Comparison of ENCODE assay signal across 24 cellular contexts in the genomic region with DNA sequence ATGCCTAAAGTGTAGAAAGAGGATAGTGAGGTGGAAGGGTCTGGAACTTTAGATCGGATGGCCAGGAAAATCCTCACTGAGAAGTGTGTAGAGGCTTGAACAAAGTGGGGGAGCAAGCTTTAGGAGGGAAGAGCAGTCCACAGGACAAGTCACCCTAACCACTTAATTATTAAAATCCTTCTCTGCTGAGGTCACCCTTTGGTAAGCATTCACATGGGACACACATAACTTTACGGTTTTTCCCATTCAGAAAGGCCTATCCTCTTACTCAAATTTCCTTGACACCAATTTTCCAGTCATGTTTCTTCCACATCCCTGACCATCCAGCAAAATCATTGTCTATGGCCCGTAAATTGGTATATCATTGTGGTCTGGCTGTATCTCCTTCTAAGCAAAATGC. TPM values are rescaled to one million over a fixed set of nuclear protein-coding genes. Genes with fewer than 3 reads are reported as not detected.
DNase-seq lines count a peak whose midpoint lies in the region; ATAC-seq and FAIRE-seq lines count a peak whose summit lies in the region.
"Had no signal": no experiment of that assay in that cellular context is flagged by ENCODE, and none has a peak within 500 bp of the region (broad histone marks: within the 10 kb centered on the region; RNA-seq: fewer than 3 reads in every experiment).

No MANE protein-coding gene starts in this region.

- H3K36me3 Mint-ChIP-seq in effector memory CD8-positive, alpha-beta T cell (ENCODE audit: insufficient read depth): no peaks in the 10 kb centered on the region

- DNase-seq in EL: peak; percentile 82
- peak; percentile 12 for DNase-seq in RCC 7860 (ENCODE audit: low spot score)
- peak; percentile 4 for DNase-seq in hepatic stellate cell (ENCODE audit: low spot score)
- DNase-seq in HT-29 (ENCODE audit: low spot score): no peak
- no peak for DNase-seq in effector memory CD8-positive, alpha-beta T cell
- no peak for DNase-seq in aorta
- DNase-seq: ACHN, COR-L47, DMS 273 treated with DMSO at 0.1 percent for 48 hours, DND-41, GOT3, KBM-7, MV-4-11, NCI-H1417, NCI-H1930, NCI-H2171, NCI-H446 treated with DMSO at 0.1 percent for 48 hours, NCI-H69, SW 1271 had no signal

- H3K27ac ChIP-seq in aorta (ENCODE audit: low read depth in 1 of 2, low read length in 2 of 2): no peak overlapping the region

- no peaks in the 10 kb centered on the region for H3K4me1 ChIP-seq in aorta (ENCODE audit: control insufficient read depth in 1 of 2, insufficient read depth in 2 of 2, low read length in 2 of 2)

- no peak for ATAC-seq in GM18867 (IDR thresholded peaks at IDR 0.05; ENCODE audit: unreplicated experiment)
- no peak for ATAC-seq in effector memory CD8-positive, alpha-beta T cell (replicated peaks)
- ATAC-seq in aorta (ENCODE audit: low FRiP score): no peak
- ATAC-seq: HCT116, Panc1, Right ventricle myocardium inferior had no signal

- peaks cover 4 to 10% of the 10 kb centered on the region in 2 donors for H3K4me1 Mint-ChIP-seq in effector memory CD8-positive, alpha-beta T cell (ENCODE audit: low read depth in 2 of 2)

- H3K9me3 Mint-ChIP-seq in effector memory CD8-positive, alpha-beta T cell: no peaks in the 10 kb centered on the region

- no peaks in the 10 kb centered on the region for H3K27me3 Mint-ChIP-seq in effector memory CD8-positive, alpha-beta T cell

- no peak overlapping the region for H3K4me3 ChIP-seq in aorta (ENCODE audit: low read length in 2 of 2)

- no peak overlapping the region for H3K4me3 Mint-ChIP-seq in effector memory CD8-positive, alpha-beta T cell

- H3K27ac Mint-ChIP-seq in effector memory CD8-positive, alpha-beta T cell: no peak overlapping the region

- H3K36me3 ChIP-seq in aorta (ENCODE audit: control insufficient read depth in 1 of 2, insufficient read depth in 2 of 2, low read length in 1 of 2): no peaks in the 10 kb centered on the region

- no peaks in the 10 kb centered on the region for H3K27me3 ChIP-seq in aorta (ENCODE audit: control insufficient read depth in 1 of 2, insufficient read depth in 2 of 2, low read length in 1 of 2)

- no peak for FAIRE-seq in RCC 7860 (lab: Jason Lieb, UNC)
- FAIRE-seq: GM12891 had no signal

- H3K9me3 ChIP-seq in aorta (ENCODE audit: control insufficient read depth, low read length): no peaks in the 10 kb centered on the region

- WGBS in aorta, 2 donors: 96 to 99% methylated on average over 3 of the region's 3 CpGs

- intact Hi-C loops in aorta (cut with DNase I): no loop called here

RNA-seq across cellular contexts. Expression of a gene that starts 31.0 kb away (rescaled TPM):
- 0.18 TPM in 1 of 2 replicates, not detected in the other for total RNA-seq in HT-29 (2014; rRNA removed; shearing (Covaris generic))
- 100 to 1,000 TPM; 174 to 301 TPM for total RNA-seq in aorta
- 10 to 100 TPM; 38.7 to 67.6 TPM for polyA plus RNA-seq in aorta

Comparison
In these comparisons a context has a peak if more than half of its experiments do, and no peak if none do; other contexts are left out.
1. DNase-seq: peak in EL (single experiment), RCC 7860 (single experiment) and hepatic stellate cell (single experiment); none in HT-29 (single experiment), effector memory CD8-positive, alpha-beta T cell (0 of 3) and aorta (0 of 2).
2. RNA of a gene that starts 31.0 kb away (total RNA-seq): 174 to 301 TPM in aorta; 0.18 TPM in HT-29; every median in the first group is over 100 times any median in the second.